In the genomic region with DNA sequence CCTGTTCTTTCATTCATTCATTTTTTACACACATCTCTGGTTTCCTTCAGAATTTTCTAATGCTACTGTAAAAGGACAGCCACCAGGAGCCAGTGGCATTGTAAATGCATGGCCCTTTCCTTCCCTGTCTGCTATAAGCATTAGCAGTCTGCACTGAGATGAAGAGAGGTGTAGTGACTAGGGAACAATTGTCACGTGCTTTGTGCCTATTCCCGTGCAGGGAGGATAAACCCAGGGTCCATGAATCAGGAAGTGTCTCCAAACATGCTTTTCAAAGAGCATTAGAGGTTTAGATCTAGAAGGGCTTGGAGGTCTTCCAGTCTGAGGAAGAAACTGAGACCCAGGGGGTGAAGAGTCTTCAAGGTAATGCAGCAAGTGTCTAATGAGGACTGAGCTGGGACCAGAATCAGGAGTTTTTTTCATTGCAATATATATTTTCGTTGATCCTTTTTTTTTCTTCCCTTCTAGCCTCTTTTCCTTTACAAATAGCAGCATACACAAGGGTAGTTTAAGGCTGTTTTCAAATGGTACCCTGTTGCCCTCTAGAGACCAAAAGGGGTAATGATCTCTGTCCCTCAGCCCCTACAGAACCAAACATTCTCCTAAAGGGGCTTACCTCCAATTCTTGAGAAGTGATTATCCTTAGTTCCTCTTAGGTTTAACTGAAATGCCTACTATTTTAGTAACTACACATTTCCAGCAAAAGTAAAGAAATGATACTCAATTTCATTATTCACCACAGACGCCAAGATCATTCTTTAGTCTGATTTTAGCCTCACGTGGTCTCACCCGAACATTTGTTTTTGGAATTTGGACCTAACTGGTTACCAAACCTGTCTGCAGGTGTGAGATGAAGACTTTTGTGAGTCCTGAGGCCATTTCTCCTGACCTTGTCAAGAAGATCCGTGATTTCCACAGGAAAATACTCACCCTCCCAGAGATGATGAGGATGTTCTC, we compare ENCODE assay signal across 9 cellular contexts. TPM values are rescaled to one million over a fixed set of nuclear protein-coding genes. Genes with fewer than 3 reads are reported as not detected.
A peak's percentile ranks its signal among the peaks of the same experiment; 100 is the strongest.
DNase-seq lines count a peak whose midpoint lies in the region; ATAC-seq, FAIRE-seq and TF ChIP-seq lines count a peak whose summit lies in the region.
"Had no signal": no experiment of that assay in that cellular context is flagged by ENCODE, and none has a peak within 500 bp of the region (broad histone marks: within the 10 kb centered on the region; RNA-seq: fewer than 3 reads in every experiment).

No MANE protein-coding gene starts in this region.

- peak; percentile 38 for FAIRE-seq in H54 (lab: Jason Lieb, UNC)
- no peak for FAIRE-seq in urothelium cell line (lab: Jason Lieb, UNC)

- no peak for TF ChIP-seq POLR2A in H54 (IDR thresholded peaks at IDR 0.05; ENCODE audit: low read depth, low read length)

- ATAC-seq in left colon (peak; percentile 71), HG03039 (IDR thresholded peaks at IDR 0.05; ENCODE audit: unreplicated experiment) (no peak), HG02870 (IDR thresholded peaks at IDR 0.05; ENCODE audit: unreplicated experiment) (no peak)

- peak; percentile 70 to 80 for TF ChIP-seq CTCF in Caco-2 (IDR thresholded peaks at IDR 0.05; ENCODE audit: insufficient read depth in 1 of 2, low read depth in 1 of 2, low read length in 1 of 2, severe bottlenecking in 1 of 2, unreplicated experiment in 1 of 2)

- intact Hi-C loops in Caco-2 (cut with micrococcal nuclease; ENCODE audit: unreplicated experiment) (loop anchor here (1.0 kb wide), 3 partner anchors 21 to 67 kb away; no protein-coding TSS in a partner anchor), left colon (cut with DNase I, micrococcal nuclease) (no loop called here)

- no TSS peak for BruUV-seq in Caco-2 (replicated peaks; lab: Mats Ljungman, UMichigan)

- peak in 1 of 2 experiments; percentile 51 for DNase-seq in Caco-2
- peak; percentile 36 for DNase-seq in H54 (ENCODE audit: insufficient read length, low spot score)
- DNase-seq in NOMO-1 treated with DMSO at 0.1 percent for 48 hours (lab: John Stamatoyannopoulos, UW; ENCODE audit: unreplicated experiment): peak; percentile 47
- peak; percentile 13 for DNase-seq in central memory CD4-positive, alpha-beta T cell
- DNase-seq in left colon: no peak
- DNase-seq in urothelium cell line (ENCODE audit: low spot score): peak; percentile 50

- H3K27me3 ChIP-seq in Caco-2 (replicated peaks; ENCODE audit: control insufficient read depth, insufficient read depth, low read length): no peaks in the 10 kb centered on the region

- POLR2A ChIA-PET in Caco-2 (lab: Charles Lee): no interaction called here

- CTCF ChIA-PET in Caco-2 (lab: Charles Lee): no interaction called here

- H3K4me1 Mint-ChIP-seq in Caco-2 (ENCODE audit: low read depth, unreplicated experiment): no peaks in the 10 kb centered on the region

- peaks cover 3% of the 10 kb centered on the region for H3K36me3 ChIP-seq in Caco-2 (ENCODE audit: control insufficient read depth, insufficient read depth, low read length)

- H3K9me3 Mint-ChIP-seq in Caco-2 (ENCODE audit: unreplicated experiment): no peaks in the 10 kb centered on the region
- H3K9me3 Mint-ChIP-seq: T-helper 1 cell treated with Interleukin-12 subunit alpha and Interleukin-12 subunit beta and Interleukin-4 antibody, amounts not matched to agents 30 μg/mL and 1 μg/mL, for 36 hours had no signal

- no peaks in the 10 kb centered on the region for H3K9me3 ChIP-seq in Caco-2

- H3K27ac Mint-ChIP-seq in Caco-2 (ENCODE audit: unreplicated experiment): no peak overlapping the region
- H3K27ac Mint-ChIP-seq: T-helper 1 cell treated with Interleukin-12 subunit alpha and Interleukin-12 subunit beta and Interleukin-4 antibody, amounts not matched to agents 30 μg/mL and 1 μg/mL, for 36 hours had no signal

- H3K36me3 Mint-ChIP-seq in Caco-2 (ENCODE audit: insufficient read depth, unreplicated experiment): no peaks in the 10 kb centered on the region

- H3K4me3 ChIP-seq in Caco-2 (ENCODE audit: low read depth, low read length): no peak overlapping the region

- no peaks in the 10 kb centered on the region for H3K4me1 ChIP-seq in Caco-2

- H3K27me3 Mint-ChIP-seq in Caco-2 (ENCODE audit: insufficient read depth, unreplicated experiment): no peaks in the 10 kb centered on the region

- H3K4me3 Mint-ChIP-seq in Caco-2 (ENCODE audit: unreplicated experiment): no peak overlapping the region
- H3K4me3 Mint-ChIP-seq: T-helper 1 cell treated with Interleukin-12 subunit alpha and Interleukin-12 subunit beta and Interleukin-4 antibody, amounts not matched to agents 30 μg/mL and 1 μg/mL, for 36 hours had no signal

RNA-seq across cellular contexts. Expression of gene TRIM15, which starts 6.6 kb away (rescaled TPM):
- total RNA-seq in Caco-2 (2022) (5.2 and 6.9 TPM in 2 replicates), left colon (10 to 100 TPM; 58.8 to 62.5 TPM)

RNA-seq across cellular contexts. Expression of gene TRIM10, which starts 8.9 kb away (rescaled TPM):
- 0.95 and 1.4 TPM in 2 replicates for total RNA-seq in Caco-2 (2022)
- 1 to 10 TPM; 5.6 to 6.3 TPM for total RNA-seq in left colon

RNA-seq across cellular contexts. Expression of gene TRIM40, which starts 34.0 kb away (rescaled TPM):
- not detected in 2 replicates for total RNA-seq in Caco-2 (2022)
- total RNA-seq in left colon: 10 to 100 TPM; 13.2 to 30.7 TPM

RNA-seq across cellular contexts. Expression of gene TRIM26, which starts 43.3 kb away (rescaled TPM):
- total RNA-seq in Caco-2 (2022): 48.1 and 49.0 TPM in 2 replicates
- 10 to 100 TPM; 47.1 to 48.7 TPM for total RNA-seq in left colon

RNA-seq across cellular contexts. Expression of gene TRIM31, which starts 57.0 kb away (rescaled TPM):
- total RNA-seq in Caco-2 (2022) (0.70 and 0.74 TPM in 2 replicates), left colon (100 to 1,000 TPM in 1 of 2 donors, 10 to 100 TPM in 1; 80.0 to 278 TPM)

Comparison
In these comparisons a context has a peak if more than half of its experiments do, and no peak if none do; other contexts are left out.
1. DNase-seq: peak in H54 (single experiment), NOMO-1 treated with DMSO at 0.1 percent for 48 hours (single experiment), central memory CD4-positive, alpha-beta T cell (single experiment) and urothelium cell line (single experiment); none in left colon (0 of 2).
2. RNA of gene TRIM40, which starts 34.0 kb away (total RNA-seq): 13.2 to 30.7 TPM in left colon; not detected in Caco-2; every median in the first group is over 10 times any median in the second.